Comparison of ENCODE assay signal across 8 cellular contexts in genomic region chr5:10353241-10354047, GRCh38. TPM values are rescaled to one million over a fixed set of nuclear protein-coding genes. Genes with fewer than 3 reads are reported as not detected.
A peak's percentile ranks its signal among the peaks of the same experiment; 100 is the strongest.
DNase-seq lines count a peak whose midpoint lies in the region; ATAC-seq and TF ChIP-seq lines count a peak whose summit lies in the region.

A gene with protein sequence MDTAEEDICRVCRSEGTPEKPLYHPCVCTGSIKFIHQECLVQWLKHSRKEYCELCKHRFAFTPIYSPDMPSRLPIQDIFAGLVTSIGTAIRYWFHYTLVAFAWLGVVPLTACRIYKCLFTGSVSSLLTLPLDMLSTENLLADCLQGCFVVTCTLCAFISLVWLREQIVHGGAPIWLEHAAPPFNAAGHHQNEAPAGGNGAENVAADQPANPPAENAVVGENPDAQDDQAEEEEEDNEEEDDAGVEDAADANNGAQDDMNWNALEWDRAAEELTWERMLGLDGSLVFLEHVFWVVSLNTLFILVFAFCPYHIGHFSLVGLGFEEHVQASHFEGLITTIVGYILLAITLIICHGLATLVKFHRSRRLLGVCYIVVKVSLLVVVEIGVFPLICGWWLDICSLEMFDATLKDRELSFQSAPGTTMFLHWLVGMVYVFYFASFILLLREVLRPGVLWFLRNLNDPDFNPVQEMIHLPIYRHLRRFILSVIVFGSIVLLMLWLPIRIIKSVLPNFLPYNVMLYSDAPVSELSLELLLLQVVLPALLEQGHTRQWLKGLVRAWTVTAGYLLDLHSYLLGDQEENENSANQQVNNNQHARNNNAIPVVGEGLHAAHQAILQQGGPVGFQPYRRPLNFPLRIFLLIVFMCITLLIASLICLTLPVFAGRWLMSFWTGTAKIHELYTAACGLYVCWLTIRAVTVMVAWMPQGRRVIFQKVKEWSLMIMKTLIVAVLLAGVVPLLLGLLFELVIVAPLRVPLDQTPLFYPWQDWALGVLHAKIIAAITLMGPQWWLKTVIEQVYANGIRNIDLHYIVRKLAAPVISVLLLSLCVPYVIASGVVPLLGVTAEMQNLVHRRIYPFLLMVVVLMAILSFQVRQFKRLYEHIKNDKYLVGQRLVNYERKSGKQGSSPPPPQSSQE (plus strand): TSS chr5:10353695. CDS start chr5:10353899, 204 bp downstream.

- no peak for TF ChIP-seq CTCF in AG10803 (conservative IDR thresholded peaks at IDR 0.05; ENCODE audit: low read length)
- TF ChIP-seq CTCF in kidney epithelial cell (IDR thresholded peaks at IDR 0.05; ENCODE audit: insufficient read depth, low read length, poor library complexity, severe bottlenecking): no peak

- DNase-seq in AG10803 (ENCODE audit: low read depth) (peak; percentile 88), NCI-H510A (lab: John Stamatoyannopoulos, UW) (peak; percentile 98), cerebellum (ENCODE audit: low spot score) (peak; percentile 96), kidney epithelial cell (ENCODE audit: low read depth) (peak; percentile 56)
- DNase-seq in activated CD4-positive, alpha-beta T cell treated with anti-CD3 and anti-CD28 coated beads for 24 hours (ENCODE audit: low read depth in 2 of 2): peak; percentile 92 to 93
- peak; percentile 96 for DNase-seq in stimulated activated CD4-positive, alpha-beta T cell treated with anti-CD3 and anti-CD28 coated beads, Interleukin-15, amount 100 ng/mL, for 24 hours

- peak; percentile 92 for ATAC-seq in HG03432 (IDR thresholded peaks at IDR 0.05; ENCODE audit: unreplicated experiment)

- no peaks in the 10 kb centered on the region for H3K27me3 ChIP-seq in kidney epithelial cell (ENCODE audit: control insufficient read depth, insufficient read depth, low read length)

- no peaks in the 10 kb centered on the region for H3K36me3 ChIP-seq in kidney epithelial cell (ENCODE audit: control insufficient read depth, insufficient read depth, low read length)

- TF ChIP-seq POLR2A in GM19099 (IDR thresholded peaks at IDR 0.05; ENCODE audit: extremely low read depth, insufficient read length, low read depth): peak; percentile 97

- H3K4me3 ChIP-seq in AG10803 (ENCODE audit: low read length) (peak within 1 kb of the TSS; percentile 83), kidney epithelial cell (ENCODE audit: low read depth, low read length) (peak within 1 kb of the TSS; percentile 92)

RNA-seq across cellular contexts. Expression of the gene that starts here (rescaled TPM):
- total RNA-seq in cerebellum (228 TPM), kidney epithelial cell (40.7 and 47.1 TPM in 2 replicates)

Comparison
In these comparisons a context has a peak if more than half of its experiments do, and no peak if none do; other contexts are left out.
1. Peak in every context shown above with its lines: DNase-seq, ATAC-seq and H3K4me3 ChIP-seq.